8 cellular contexts compared by ENCODE assay signal in the genomic region with DNA sequence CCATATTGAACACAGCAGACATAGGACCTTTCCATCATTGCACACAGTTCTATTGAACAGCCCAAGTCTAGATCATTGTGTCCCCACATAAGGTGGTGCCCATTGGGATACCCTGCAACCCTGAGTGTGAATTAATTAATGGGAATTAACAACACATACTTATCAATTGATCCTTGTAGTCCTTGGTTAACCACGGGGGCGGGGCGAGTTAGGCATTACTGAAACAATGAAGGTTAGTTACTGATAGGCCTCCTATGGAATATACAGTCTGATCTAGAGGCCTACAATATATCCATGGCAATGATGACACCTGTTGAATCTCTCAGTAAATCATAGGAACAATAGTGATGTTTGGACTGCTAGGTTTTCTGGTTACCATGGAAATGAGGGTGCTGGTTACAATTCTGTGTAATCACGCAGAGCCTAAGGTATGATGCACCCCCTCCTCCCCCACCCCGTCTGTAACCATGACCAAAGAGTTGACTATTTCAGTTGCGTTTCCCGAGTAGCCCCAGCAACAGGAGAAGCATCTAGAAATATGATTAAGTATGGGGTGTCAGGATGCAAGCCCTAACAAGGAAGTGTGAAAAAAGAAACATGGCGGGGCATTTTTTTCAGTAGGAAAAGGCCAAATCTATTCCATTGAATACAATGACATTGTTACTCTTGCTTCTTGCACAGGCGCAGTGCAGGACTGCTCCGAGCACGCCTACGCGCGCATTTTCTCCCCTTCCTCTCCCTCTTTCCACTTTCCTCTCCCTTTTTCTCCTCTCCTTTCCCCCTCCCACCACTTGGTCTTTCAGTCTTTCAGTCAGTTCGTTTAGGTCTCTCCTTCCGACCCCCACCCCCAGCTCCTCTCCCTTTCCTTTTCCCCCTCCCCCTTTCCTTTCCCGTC. TPM values are rescaled to one million over a fixed set of nuclear protein-coding genes. Genes with fewer than 3 reads are reported as not detected.
DNase-seq lines count a peak whose midpoint lies in the region; ATAC-seq and TF ChIP-seq lines count a peak whose summit lies in the region.

No MANE protein-coding gene starts in this region.

- no peaks in the 10 kb centered on the region for H3K9me3 ChIP-seq in SJSA1 (replicated peaks)

- H3K4me3 ChIP-seq in SJSA1 = peak overlapping the region; percentile 69
- peak overlapping the region; percentile 50 for H3K4me3 ChIP-seq in brain microvascular endothelial cell (ENCODE audit: low read depth, low read length)

- peak; percentile 41 to 49 (median 44) for DNase-seq in stimulated activated CD4-positive, alpha-beta T cell treated with anti-CD3 and anti-CD28 coated beads, Interleukin-12 subunit alpha, Interleukin-12 subunit beta, amount 100 ng/mL, for 48 hours (ENCODE audit: low read depth in 2 of 3, low spot score in 1 of 3)
- no peak for DNase-seq in stimulated activated CD4-positive, alpha-beta T cell treated with anti-CD3 and anti-CD28 coated beads, Interleukin-12 subunit alpha, Interleukin-12 subunit beta, amount 100 ng/mL, for 4 hours
- DNase-seq in SJSA1 (ENCODE audit: low read depth in 1 of 2, low spot score in 2 of 2) (peak in 1 of 2 experiments; percentile 41), brain microvascular endothelial cell (peak; percentile 56), left kidney (ENCODE audit: low read depth, low spot score) (peak; percentile 70), epidermal melanocyte (ENCODE audit: insufficient read length, low spot score) (no peak)
- DNase-seq in stimulated activated CD8-positive, alpha-beta memory T cell treated with anti-CD3 and anti-CD28 coated beads, Interleukin-15, amount 100 ng/mL, for 24 hours (ENCODE audit: low read depth) = peak; percentile 22

- H3K27me3 ChIP-seq in SJSA1 (replicated peaks) = no peaks in the 10 kb centered on the region
- no peaks in the 10 kb centered on the region for H3K27me3 ChIP-seq in brain microvascular endothelial cell (replicated peaks)

- TF ChIP-seq CTCF in brain microvascular endothelial cell (IDR thresholded peaks at IDR 0.05; ENCODE audit: low read depth, low read length, missing control alignments) = no peak

- H3K36me3 ChIP-seq in SJSA1 (peaks cover 35% of the 10 kb centered on the region), brain microvascular endothelial cell (replicated peaks) (no peaks in the 10 kb centered on the region)

- in situ Hi-C loops in brain microvascular endothelial cell (cut with HindIII; ENCODE audit: low pct_ligation_motif_present, low sequenced_read_pairs) = no loop called here

- ATAC-seq in HG03095 (IDR thresholded peaks at IDR 0.05; ENCODE audit: unreplicated experiment) = peak; percentile 26

- peaks cover 10% of the 10 kb centered on the region for H3K4me1 ChIP-seq in SJSA1 (replicated peaks)

- H3K27ac ChIP-seq in SJSA1 (peak overlapping the region; percentile 95), brain microvascular endothelial cell (peak overlapping the region; percentile 95)

RNA-seq across cellular contexts. Expression of a gene that starts 0.7 kb away (rescaled TPM):
- total RNA-seq in SJSA1 (2014; rRNA removed; shearing (Covaris generic)) = 366 and 510 TPM in 2 replicates

RNA-seq across cellular contexts. Expression of a gene that starts 18.8 kb away (rescaled TPM):
- total RNA-seq in SJSA1 (2014; rRNA removed; shearing (Covaris generic)) = 0.74 TPM in 1 of 2 replicates, not detected in the other

RNA-seq across cellular contexts. Expression of a gene that starts 28.8 kb away (rescaled TPM):
- total RNA-seq in SJSA1 (2014; rRNA removed; shearing (Covaris generic)) = 12.2 and 14.6 TPM in 2 replicates

RNA-seq across cellular contexts. Expression of a gene that starts 59.7 kb away (rescaled TPM):
- total RNA-seq in SJSA1 (2014; rRNA removed; shearing (Covaris generic)) = not detected in 2 replicates

Comparison
In these comparisons a context has a peak if more than half of its experiments do, and no peak if none do; other contexts are left out.
1. DNase-seq: peak in stimulated activated CD4-positive, alpha-beta T cell treated with anti-CD3 and anti-CD28 coated beads, Interleukin-12 subunit alpha, Interleukin-12 subunit beta, amount 100 ng/mL, for 48 hours (3 of 3), brain microvascular endothelial cell (single experiment), left kidney (single experiment) and stimulated activated CD8-positive, alpha-beta memory T cell treated with anti-CD3 and anti-CD28 coated beads, Interleukin-15, amount 100 ng/mL, for 24 hours (single experiment); none in stimulated activated CD4-positive, alpha-beta T cell treated with anti-CD3 and anti-CD28 coated beads, Interleukin-12 subunit alpha, Interleukin-12 subunit beta, amount 100 ng/mL, for 4 hours (single experiment) and epidermal melanocyte (single experiment).